14 cellular contexts compared by ENCODE assay signal in the genomic region with DNA sequence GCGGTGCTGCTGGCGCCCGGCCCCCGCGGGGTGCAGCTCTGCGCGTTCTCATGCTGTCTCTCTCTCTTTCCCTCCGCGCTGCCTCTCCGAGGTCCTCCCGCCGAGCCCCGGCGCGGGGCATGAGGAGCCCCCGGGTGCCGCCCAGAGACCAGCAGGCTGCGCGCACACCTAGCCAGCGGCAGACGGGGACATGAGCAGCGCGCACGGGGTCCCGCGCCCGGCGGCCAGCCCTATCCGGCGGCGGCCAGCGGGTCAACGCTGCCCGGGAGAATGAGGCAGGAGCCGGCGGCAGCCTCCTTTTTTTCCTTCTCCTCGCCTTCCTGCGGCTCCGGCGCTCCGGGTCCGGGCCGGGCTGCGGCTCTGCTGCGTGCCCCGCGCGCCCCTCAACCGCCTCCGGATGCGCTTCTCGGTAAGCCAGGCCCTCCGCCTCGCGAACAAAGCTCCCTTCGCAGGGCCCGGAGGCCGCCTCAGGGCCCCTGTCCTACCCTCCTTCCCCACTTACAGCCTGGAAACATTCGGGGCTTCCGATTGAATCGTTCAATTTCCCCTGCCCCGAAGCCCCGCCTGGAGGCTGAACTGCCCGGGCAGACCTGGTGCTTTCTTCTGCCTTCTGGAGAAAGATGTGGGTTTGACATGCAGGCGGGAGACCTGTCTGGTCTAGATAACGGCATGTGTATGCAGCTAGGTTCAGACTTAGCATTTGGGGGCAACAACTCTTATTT. TPM values are rescaled to one million over a fixed set of nuclear protein-coding genes. Genes with fewer than 3 reads are reported as not detected.
DNase-seq lines count a peak whose midpoint lies in the region; ATAC-seq and TF ChIP-seq lines count a peak whose summit lies in the region.
"Had no signal": no experiment of that assay in that cellular context is flagged by ENCODE, and none has a peak within 500 bp of the region (broad histone marks: within the 10 kb centered on the region; RNA-seq: fewer than 3 reads in every experiment).

TUNAR (plus strand) TSS at position 64 of the 722 bp plus-strand sequence.

- no peak for TF ChIP-seq CTCF in hepatocyte (IDR thresholded peaks at IDR 0.05; ENCODE audit: poor library complexity)

- no peak within 1 kb of the TSS for H3K4me3 ChIP-seq in hepatocyte

- CTCF ChIA-PET in activated naive CD4-positive, alpha-beta T cell treated with anti-CD3 and anti-CD28 coated beads, Interleukin-2, amount 10 ng/mL, durations not matched to agents 7 days and 5 days (lab: Charles Lee): no interaction called here

- ATAC-seq in stimulated activated naive B cell treated with anti-CD40 and anti-IgM and Interleukin-4, amounts not matched to agents 10 μg/mL and 1 μg/mL and 100 μg/mL, for 72 hours (replicated peaks): peak; percentile 54 to 66

- WGBS in hepatocyte (ENCODE audit: low lambda C conversion rate, missing lambda C conversion rate): 2% methylated on average over 65 of the region's 66 CpGs

- H3K4me1 ChIP-seq in hepatocyte (ENCODE audit: insufficient read depth): peaks cover 4% of the 10 kb centered on the region

- H3K27me3 ChIP-seq in hepatocyte: peaks cover 94% of the 10 kb centered on the region

- H4K20me1 ChIP-seq in hepatocyte (ENCODE audit: insufficient read depth, poor library complexity, severe bottlenecking): no peaks in the 10 kb centered on the region

- peaks cover 5% of the 10 kb centered on the region for H3K4me1 Mint-ChIP-seq in activated naive CD4-positive, alpha-beta T cell treated with anti-CD3 and anti-CD28 coated beads, Interleukin-2, amount 10 ng/mL, durations not matched to agents 7 days and 5 days
- peaks cover 8 to 21% of the 10 kb centered on the region in 2 donors for H3K4me1 Mint-ChIP-seq in stimulated activated naive B cell treated with anti-CD40 and anti-IgM and Interleukin-4, amounts not matched to agents 10 μg/mL and 1 μg/mL and 100 μg/mL, for 72 hours
- no peaks in the 10 kb centered on the region for H3K4me1 Mint-ChIP-seq in T-helper 2 cell treated with Interferon-gamma antibody and Interleukin-4, amounts not matched to agents 5 μg/mL and 100 μg/mL, for 36 hours (ENCODE audit: low read depth)

- H3K27ac Mint-ChIP-seq in activated naive CD4-positive, alpha-beta T cell treated with anti-CD3 and anti-CD28 coated beads, Interleukin-2, amount 10 ng/mL, durations not matched to agents 7 days and 5 days: peak within 1 kb of the TSS; percentile 45
- H3K27ac Mint-ChIP-seq in stimulated activated naive B cell treated with anti-CD40 and anti-IgM and Interleukin-4, amounts not matched to agents 10 μg/mL and 1 μg/mL and 100 μg/mL, for 72 hours: peak within 1 kb of the TSS; percentile 81
- no peak within 1 kb of the TSS for H3K27ac Mint-ChIP-seq in T-helper 2 cell treated with Interferon-gamma antibody and Interleukin-4, amounts not matched to agents 5 μg/mL and 100 μg/mL, for 36 hours
- H3K27ac Mint-ChIP-seq: dendritic cell treated with granulocyte-macrophage colony-stimulating factor and Interleukin-4, amounts not matched to agents 40 ng/mL and 50 ng/mL, for 4 days; IgD-negative memory B cell had no signal

- no peak within 1 kb of the TSS for H3K27ac ChIP-seq in hepatocyte

- peaks cover 61% of the 10 kb centered on the region for H3K27me3 Mint-ChIP-seq in activated naive CD4-positive, alpha-beta T cell treated with anti-CD3 and anti-CD28 coated beads, Interleukin-2, amount 10 ng/mL, durations not matched to agents 7 days and 5 days
- H3K27me3 Mint-ChIP-seq in stimulated activated naive B cell treated with anti-CD40 and anti-IgM and Interleukin-4, amounts not matched to agents 10 μg/mL and 1 μg/mL and 100 μg/mL, for 72 hours: peaks cover 45 to 66% of the 10 kb centered on the region in 2 donors
- H3K27me3 Mint-ChIP-seq in T-helper 2 cell treated with Interferon-gamma antibody and Interleukin-4, amounts not matched to agents 5 μg/mL and 100 μg/mL, for 36 hours (ENCODE audit: low read depth): peaks cover 40% of the 10 kb centered on the region

- no peaks in the 10 kb centered on the region for H3K79me2 ChIP-seq in hepatocyte

- H3K36me3 ChIP-seq in hepatocyte (replicated peaks; ENCODE audit: insufficient read depth, low read depth): no peaks in the 10 kb centered on the region

- H2AFZ ChIP-seq in hepatocyte: no peak within 1 kb of the TSS

- no peaks in the 10 kb centered on the region for H3K9me2 ChIP-seq in hepatocyte (replicated peaks; ENCODE audit: insufficient read depth)

- DNase-seq in activated naive CD4-positive, alpha-beta T cell treated with anti-CD3 and anti-CD28 coated beads, Interleukin-2, amount 10 ng/mL, durations not matched to agents 7 days and 5 days: no peak
- DNase-seq in activated naive CD4-positive, alpha-beta T cell (lab: John Stamatoyannopoulos, UW): no peak
- DNase-seq in NCI-H82 (lab: John Stamatoyannopoulos, UW) (peak; percentile 86), hepatocyte (ENCODE audit: low spot score) (no peak), GDM1 (lab: John Stamatoyannopoulos, UW) (no peak), mucosa of gallbladder (ENCODE audit: low spot score) (no peak)
- no peak for DNase-seq in stimulated activated naive B cell treated with anti-CD40 and anti-IgM and Interleukin-4, amounts not matched to agents 10 μg/mL and 1 μg/mL and 100 μg/mL, for 72 hours
- DNase-seq in T-helper 2 cell treated with Interferon-gamma antibody and Interleukin-4, amounts not matched to agents 5 μg/mL and 100 μg/mL, for 36 hours (ENCODE audit: low spot score): no peak
- DNase-seq: AML-193 had no signal

- H3K9me3 ChIP-seq in hepatocyte (ENCODE audit: low read depth): no peaks in the 10 kb centered on the region

- H3K36me3 Mint-ChIP-seq in activated naive CD4-positive, alpha-beta T cell treated with anti-CD3 and anti-CD28 coated beads, Interleukin-2, amount 10 ng/mL, durations not matched to agents 7 days and 5 days: no peaks in the 10 kb centered on the region
- H3K36me3 Mint-ChIP-seq in stimulated activated naive B cell treated with anti-CD40 and anti-IgM and Interleukin-4, amounts not matched to agents 10 μg/mL and 1 μg/mL and 100 μg/mL, for 72 hours: peaks cover 2 to 6% of the 10 kb centered on the region in 2 donors
- H3K36me3 Mint-ChIP-seq in T-helper 2 cell treated with Interferon-gamma antibody and Interleukin-4, amounts not matched to agents 5 μg/mL and 100 μg/mL, for 36 hours (ENCODE audit: low read depth): no peaks in the 10 kb centered on the region
- H3K36me3 Mint-ChIP-seq: IgD-negative memory B cell had no signal

- peak within 1 kb of the TSS; percentile 76 for H3K4me2 ChIP-seq in hepatocyte

- H3K4me3 Mint-ChIP-seq in activated naive CD4-positive, alpha-beta T cell treated with anti-CD3 and anti-CD28 coated beads, Interleukin-2, amount 10 ng/mL, durations not matched to agents 7 days and 5 days: no peak within 1 kb of the TSS
- peak within 1 kb of the TSS; percentile 84 to 87 for H3K4me3 Mint-ChIP-seq in stimulated activated naive B cell treated with anti-CD40 and anti-IgM and Interleukin-4, amounts not matched to agents 10 μg/mL and 1 μg/mL and 100 μg/mL, for 72 hours
- no peak within 1 kb of the TSS for H3K4me3 Mint-ChIP-seq in T-helper 2 cell treated with Interferon-gamma antibody and Interleukin-4, amounts not matched to agents 5 μg/mL and 100 μg/mL, for 36 hours
- H3K4me3 Mint-ChIP-seq: dendritic cell treated with granulocyte-macrophage colony-stimulating factor and Interleukin-4, amounts not matched to agents 40 ng/mL and 50 ng/mL, for 4 days had no signal

- H3K9me3 Mint-ChIP-seq in activated naive CD4-positive, alpha-beta T cell treated with anti-CD3 and anti-CD28 coated beads, Interleukin-2, amount 10 ng/mL, durations not matched to agents 7 days and 5 days: no peaks in the 10 kb centered on the region
- H3K9me3 Mint-ChIP-seq in stimulated activated naive B cell treated with anti-CD40 and anti-IgM and Interleukin-4, amounts not matched to agents 10 μg/mL and 1 μg/mL and 100 μg/mL, for 72 hours: peaks cover 0 to 3% of the 10 kb centered on the region in 2 donors
- H3K9me3 Mint-ChIP-seq in T-helper 2 cell treated with Interferon-gamma antibody and Interleukin-4, amounts not matched to agents 5 μg/mL and 100 μg/mL, for 36 hours: no peaks in the 10 kb centered on the region
- H3K9me3 Mint-ChIP-seq: dendritic cell treated with granulocyte-macrophage colony-stimulating factor and Interleukin-4, amounts not matched to agents 40 ng/mL and 50 ng/mL, for 4 days; IgD-negative memory B cell had no signal

RNA-seq across cellular contexts. Expression of gene TUNAR, which starts in this region (rescaled TPM):
- total RNA-seq in hepatocyte: 0.13 TPM in 1 of 2 replicates, not detected in the other
- polyA plus RNA-seq in hepatocyte: not detected in 2 replicates
- total RNA-seq in mucosa of gallbladder: not detected
- total RNA-seq: lung microvascular endothelial cell, RPMI7951, ureter had no signal
- polyA plus RNA-seq: IgD-negative memory B cell had no signal

Comparison
In these comparisons a context has a peak if more than half of its experiments do, and no peak if none do; other contexts are left out.
1. H3K4me3 Mint-ChIP-seq: peak in stimulated activated naive B cell treated with anti-CD40 and anti-IgM and Interleukin-4, amounts not matched to agents 10 μg/mL and 1 μg/mL and 100 μg/mL, for 72 hours (2 of 2); none in activated naive CD4-positive, alpha-beta T cell treated with anti-CD3 and anti-CD28 coated beads, Interleukin-2, amount 10 ng/mL, durations not matched to agents 7 days and 5 days (single experiment) and T-helper 2 cell treated with Interferon-gamma antibody and Interleukin-4, amounts not matched to agents 5 μg/mL and 100 μg/mL, for 36 hours (single experiment).